In the genomic region with DNA sequence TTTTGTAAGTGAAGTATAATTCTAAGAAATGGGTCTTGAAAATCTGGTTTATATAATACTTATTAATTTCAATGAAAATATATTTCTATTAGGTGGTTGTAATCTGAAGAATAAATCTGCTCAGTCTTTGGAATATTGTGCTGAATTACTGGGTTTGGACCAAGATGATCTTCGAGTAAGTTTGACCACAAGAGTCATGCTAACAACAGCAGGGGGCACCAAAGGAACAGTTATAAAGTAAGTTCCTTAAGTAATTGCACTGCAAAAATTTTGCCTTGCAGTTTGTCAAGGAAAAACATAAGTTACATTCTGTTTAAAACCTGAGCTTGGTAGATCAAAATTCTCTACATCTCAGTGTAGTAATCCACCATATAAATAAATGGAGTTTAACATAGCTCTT, we compare ENCODE assay signal across 8 cellular contexts.
DNase-seq lines count a peak whose midpoint lies in the region; ATAC-seq and TF ChIP-seq lines count a peak whose summit lies in the region.

No MANE protein-coding gene starts in this region.

- WGBS in stomach, 5 donors: 3 to 13% (median 9%) methylated on average over 1 of the region's 1 CpG

- peaks cover 0 to 12% (median 8%) of the 10 kb centered on the region in 4 donors for H3K4me1 ChIP-seq in stomach

- ATAC-seq in SK-N-SH treated with all-trans-retinoic acid at 6 μM for 48 hours: peak; percentile 77
- ATAC-seq in HG02588 (IDR thresholded peaks at IDR 0.05; ENCODE audit: unreplicated experiment): no peak

- peaks cover 10 to 44% (median 39%) of the 10 kb centered on the region in 4 donors for H3K36me3 ChIP-seq in stomach

- CTCF ChIA-PET in activated naive CD4-positive, alpha-beta T cell treated with anti-CD3 and anti-CD28 coated beads, Interleukin-2, amount 10 ng/mL, durations not matched to agents 7 days and 5 days (lab: Charles Lee): interaction anchor here (0.7 to 1.0 kb wide), 2 partner anchors 25 to 38 kb away, joined by 3 read pairs; no protein-coding TSS in a partner anchor

- no peaks in the 10 kb centered on the region for H3K4me1 Mint-ChIP-seq in activated naive CD4-positive, alpha-beta T cell treated with anti-CD3 and anti-CD28 coated beads, Interleukin-2, amount 10 ng/mL, durations not matched to agents 7 days and 5 days

- H3K36me3 Mint-ChIP-seq in activated naive CD4-positive, alpha-beta T cell treated with anti-CD3 and anti-CD28 coated beads, Interleukin-2, amount 10 ng/mL, durations not matched to agents 7 days and 5 days: no peaks in the 10 kb centered on the region

- no peak for TF ChIP-seq EP300 in stomach (IDR thresholded peaks at IDR 0.05)

- TF ChIP-seq POLR2A in stomach (IDR thresholded peaks at IDR 0.05): no peak

- no peaks in the 10 kb centered on the region for H3K9me3 Mint-ChIP-seq in activated naive CD4-positive, alpha-beta T cell treated with anti-CD3 and anti-CD28 coated beads, Interleukin-2, amount 10 ng/mL, durations not matched to agents 7 days and 5 days

- H3K27ac Mint-ChIP-seq in activated naive CD4-positive, alpha-beta T cell treated with anti-CD3 and anti-CD28 coated beads, Interleukin-2, amount 10 ng/mL, durations not matched to agents 7 days and 5 days: no peak overlapping the region

- TF ChIP-seq CTCF in stomach (IDR thresholded peaks at IDR 0.05): peak in 3 of 7 experiments; percentile 25 to 26 (median 25)

- H3K4me3 Mint-ChIP-seq in activated naive CD4-positive, alpha-beta T cell treated with anti-CD3 and anti-CD28 coated beads, Interleukin-2, amount 10 ng/mL, durations not matched to agents 7 days and 5 days: no peak overlapping the region

- H3K27me3 Mint-ChIP-seq in activated naive CD4-positive, alpha-beta T cell treated with anti-CD3 and anti-CD28 coated beads, Interleukin-2, amount 10 ng/mL, durations not matched to agents 7 days and 5 days: peaks cover 10% of the 10 kb centered on the region

- intact Hi-C loops in stomach (cut with DNase I; ENCODE audit: low total_unique reads): no loop called here

- H3K27ac ChIP-seq in stomach: no peak overlapping the region

- no peaks in the 10 kb centered on the region for H3K9me3 ChIP-seq in stomach

- H3K27me3 ChIP-seq in stomach: no peaks in the 10 kb centered on the region

- peak; percentile 35 for DNase-seq in activated naive CD4-positive, alpha-beta T cell treated with anti-CD3 and anti-CD28 coated beads, Interleukin-2, amount 10 ng/mL, durations not matched to agents 7 days and 5 days
- no peak for DNase-seq in activated naive CD4-positive, alpha-beta T cell treated with Interleukin-2 at 50 U/mL for 16 hours
- DNase-seq in HS-27A (ENCODE audit: low read depth): peak; percentile 3
- DNase-seq in foreskin melanocyte: peak; percentile 44
- peak; percentile 36 for DNase-seq in stomach
- no peak for DNase-seq in NCI-H446 treated with DMSO at 0.1 percent for 48 hours (lab: John Stamatoyannopoulos, UW)

- H3K4me3 ChIP-seq in stomach: no peak overlapping the region

TF ChIP-seq in SK-N-SH treated with all-trans-retinoic acid at 6 μM for 48 hours, 23 proteins besides CTCF, POLR2A, EP300 and RAD21:
- TF ChIP-seq ZNF565 (CRISPR knock-in tag; conservative IDR thresholded peaks at IDR 0.05; ENCODE audit: low read depth): no peak
- no peak for TF ChIP-seq TCF4 (CRISPR knock-in tag; IDR thresholded peaks at IDR 0.05; ENCODE audit: borderline replicate concordance)
- TF ChIP-seq ARNTL (CRISPR knock-in tag; IDR thresholded peaks at IDR 0.05; ENCODE audit: borderline replicate concordance, low read depth): no peak
- TF ChIP-seq OSR1 (CRISPR knock-in tag; IDR thresholded peaks at IDR 0.05): no peak
TF ChIP-seq in SK-N-SH treated with all-trans-retinoic acid at 6 μM for 48 hours: peak in this region for 0.

Comparison
In these comparisons a context has a peak if more than half of its experiments do, and no peak if none do; other contexts are left out.
1. DNase-seq: peak in activated naive CD4-positive, alpha-beta T cell treated with anti-CD3 and anti-CD28 coated beads, Interleukin-2, amount 10 ng/mL, durations not matched to agents 7 days and 5 days (single experiment), HS-27A (single experiment), foreskin melanocyte (single experiment) and stomach (single experiment); none in activated naive CD4-positive, alpha-beta T cell treated with Interleukin-2 at 50 U/mL for 16 hours (single experiment) and NCI-H446 treated with DMSO at 0.1 percent for 48 hours (single experiment).